ENCODE assay signal across 18 cellular contexts in genomic region chr1:72918939-72919338, GRCh38.
A peak's percentile ranks its signal among the peaks of the same experiment; 100 is the strongest.
DNase-seq lines count a peak whose midpoint lies in the region; ATAC-seq, FAIRE-seq and TF ChIP-seq lines count a peak whose summit lies in the region.
"Had no signal": no experiment of that assay in that cellular context is flagged by ENCODE, and none has a peak within 500 bp of the region (broad histone marks: within the 10 kb centered on the region; RNA-seq: fewer than 3 reads in every experiment).

No MANE protein-coding gene starts in this region.

- TF ChIP-seq CTCF in A549 (IDR thresholded peaks at IDR 0.05): no peak
- no peak for TF ChIP-seq CTCF in IMR-90 (conservative IDR thresholded peaks at IDR 0.05; ENCODE audit: low read depth, low read length)
- no peak for TF ChIP-seq CTCF in K562 (IDR thresholded peaks at IDR 0.05 in 2 of 3, conservative IDR thresholded peaks at IDR 0.05 in 1 of 3; ENCODE audit: insufficient read depth in 2 of 3, low read depth in 1 of 3, low read length in 3 of 3)

- CTCF ChIA-PET in A549 (lab: Yijun Ruan, JAX): no interaction called here
- CTCF ChIA-PET in IMR-90 (lab: Yijun Ruan, JAX): interaction anchor here (0.6 kb wide), 1 partner anchor 1212 kb away, joined by 3 read pairs; no protein-coding TSS in a partner anchor
- CTCF ChIA-PET in K562 (lab: Yijun Ruan, JAX; ENCODE audit: low intra/inter-chr PET ratio): no interaction called here

- H3K79me2 ChIP-seq in K562 (ENCODE audit: control insufficient read depth, insufficient read depth, low read length): no peaks in the 10 kb centered on the region

- no peak overlapping the region for H3K9ac ChIP-seq in IMR-90 (ENCODE audit: low read depth, low read length)
- H3K9ac ChIP-seq in K562 (ENCODE audit: insufficient read depth in 1 of 2, low read depth in 2 of 2, low read length in 2 of 2): no peak overlapping the region
- H3K9ac ChIP-seq: BLaER1 treated with 17β-estradiol and CSF1 and Interleukin-3, amounts not matched to agents 10 nM and 100 nM had no signal

- no peak overlapping the region for H2AK5ac ChIP-seq in IMR-90 (ENCODE audit: low read depth, low read length)

- H3K79me1 ChIP-seq in IMR-90 (ENCODE audit: low read depth in 1 of 2, low read length in 2 of 2): no peaks in the 10 kb centered on the region

- no TSS peak for BruUV-seq in IMR-90 (replicated peaks; lab: Mats Ljungman, UMichigan)
- no TSS peak for BruUV-seq in K562 (replicated peaks; lab: Mats Ljungman, UMichigan)

- H4K5ac ChIP-seq in IMR-90 (ENCODE audit: low read depth, low read length): no peak overlapping the region

- POLR2A ChIA-PET in A549 (lab: Yijun Ruan, JAX) (no interaction called here), IMR-90 (lab: Charles Lee; ENCODE audit: unreplicated experiment) (no interaction called here), K562 (lab: Yijun Ruan, JAX) (no interaction called here)

- no peak overlapping the region for H2BK20ac ChIP-seq in IMR-90 (ENCODE audit: low read depth, low read length)

- no peak overlapping the region for H3K23ac ChIP-seq in IMR-90 (ENCODE audit: low read depth, low read length)

- whole genome bisulfite sequencing in A549 (ENCODE audit: missing lambda C conversion rate): under 1% methylated on average over 4 of the region's 4 CpGs
- no CpG with 5 or more reads among the region's 4 CpGs for WGBS in IMR-90 (ENCODE audit: extremely low coverage in 2 of 2, insufficient read length in 1 of 2), 2 experiments
- WGBS in K562 (ENCODE audit: insufficient coverage, low coverage, missing lambda C conversion rate): 0% methylated on average over 3 of the region's 4 CpGs

- H3K56ac ChIP-seq in IMR-90 (ENCODE audit: extremely low read depth, insufficient read depth, low read length): no peak overlapping the region

- DNase-seq in A549 (ENCODE audit: low read depth in 1 of 2, low spot score in 1 of 2) (no peak), IMR-90 (no peak), K562 (ENCODE audit: extremely low read depth in 1 of 4, low spot score in 3 of 4) (no peak), ACHN (no peak), A172 (ENCODE audit: low spot score) (no peak)
- DNase-seq: 8988T; AML-193; Caco-2; Calu3; CD4-positive, alpha-beta T cell; CD8-positive, alpha-beta T cell; DMS79 treated with DMSO at 0.1 percent for 48 hours; GF-D8 had no signal

- in situ Hi-C loops in IMR-90 (cut with MboI; ENCODE audit: low sequenced_read_pairs): no loop called here
- in situ Hi-C loops in K562 (cut with MboI): no loop called here
- in situ Hi-C loops in ACHN (cut with HindIII; ENCODE audit: low pct_ligation_motif_present, low pct_unique_long_range_greater_than_20kb, low sequenced_read_pairs): no loop called here

- no peak overlapping the region for H4K91ac ChIP-seq in IMR-90 (ENCODE audit: insufficient read depth, low read depth, low read length)

- dilution Hi-C loops in IMR-90 (cut with HindIII; ENCODE audit: low sequenced_read_pairs, unreplicated experiment): no loop called here

- H3K27ac ChIP-seq in A549 (no peak overlapping the region), IMR-90 (ENCODE audit: insufficient read depth, low read length) (no peak overlapping the region), K562 (ENCODE audit: extremely low read depth, low read depth, low read length) (no peak overlapping the region)
- H3K27ac ChIP-seq: BLaER1 treated with 17β-estradiol and CSF1 and Interleukin-3, amounts not matched to agents 10 nM and 100 nM; C4-2B had no signal

- H2AK9ac ChIP-seq in IMR-90 (replicated peaks; ENCODE audit: low read depth, low read length, poor library complexity): no peak overlapping the region

- intact Hi-C loops in IMR-90 (cut with micrococcal nuclease): no loop called here
- intact Hi-C loops in K562 (cut with micrococcal nuclease): no loop called here

- H3K4me3 ChIP-seq in A549 (no peak overlapping the region), IMR-90 (ENCODE audit: insufficient read depth, low read depth, low read length) (no peak overlapping the region), K562 (no peak overlapping the region)
- H3K4me3 ChIP-seq: BLaER1 treated with 17β-estradiol and CSF1 and Interleukin-3, amounts not matched to agents 10 nM and 100 nM had no signal

- no peak overlapping the region for H2BK15ac ChIP-seq in IMR-90 (ENCODE audit: low read depth, low read length)

- TF ChIP-seq EP300 in A549 (IDR thresholded peaks at IDR 0.05) (no peak), K562 (IDR thresholded peaks at IDR 0.05; ENCODE audit: low read length) (no peak)

- H4K20me1 ChIP-seq in IMR-90 (ENCODE audit: insufficient read depth, low read length) (no peaks in the 10 kb centered on the region), K562 (replicated peaks; ENCODE audit: control insufficient read depth, insufficient read depth, low read length) (no peaks in the 10 kb centered on the region)
- H4K20me1 ChIP-seq: BLaER1 treated with 17β-estradiol and CSF1 and Interleukin-3, amounts not matched to agents 10 nM and 100 nM had no signal

- H3K9me1 ChIP-seq in IMR-90 (ENCODE audit: insufficient read depth, low read length) (no peaks in the 10 kb centered on the region), K562 (ENCODE audit: control insufficient read depth, insufficient read depth, low read length) (no peaks in the 10 kb centered on the region)

- H3K4me2 ChIP-seq in A549 (no peak overlapping the region), IMR-90 (ENCODE audit: low read depth, low read length) (no peak overlapping the region), K562 (ENCODE audit: insufficient read depth, low read length) (no peak overlapping the region)
- H3K4me2 ChIP-seq: BLaER1 treated with 17β-estradiol and CSF1 and Interleukin-3, amounts not matched to agents 10 nM and 100 nM had no signal

- H3K18ac ChIP-seq in IMR-90 (ENCODE audit: low read depth, low read length): no peak overlapping the region

- H3K4ac ChIP-seq in IMR-90 (ENCODE audit: low read depth, low read length): no peak overlapping the region

- H3K36me3 ChIP-seq in IMR-90 (ENCODE audit: control insufficient read depth, insufficient read depth, low read length) (no peaks in the 10 kb centered on the region), K562 (ENCODE audit: control insufficient read depth, insufficient read depth, low read length) (no peaks in the 10 kb centered on the region)
- H3K36me3 ChIP-seq: BLaER1 treated with 17β-estradiol and CSF1 and Interleukin-3, amounts not matched to agents 10 nM and 100 nM had no signal

- no peak overlapping the region for H2BK120ac ChIP-seq in IMR-90 (ENCODE audit: low read depth, low read length)

- H3K4me1 ChIP-seq in A549 (no peaks in the 10 kb centered on the region), IMR-90 (ENCODE audit: control insufficient read depth, insufficient read depth, low read length) (no peaks in the 10 kb centered on the region), K562 (replicated peaks in 1 of 2; ENCODE audit: control insufficient read depth in 2 of 2, insufficient read depth in 2 of 2, low read length in 2 of 2) (no peaks in the 10 kb centered on the region)
- H3K4me1 ChIP-seq: BLaER1 treated with 17β-estradiol and CSF1 and Interleukin-3, amounts not matched to agents 10 nM and 100 nM; Caco-2 had no signal

- ATAC-seq in A549 (no peak), IMR-90 (ENCODE audit: low read depth) (no peak), K562 (no peak)
- ATAC-seq: CD8-positive, alpha-beta T cell had no signal

- H3K27me3 ChIP-seq in IMR-90 (ENCODE audit: control insufficient read depth, insufficient read depth, low read length) (no peaks in the 10 kb centered on the region), K562 (ENCODE audit: control insufficient read depth in 2 of 2, insufficient read depth in 2 of 2, low read length in 2 of 2) (no peaks in the 10 kb centered on the region)
- H3K27me3 ChIP-seq: BLaER1 treated with 17β-estradiol and CSF1 and Interleukin-3, amounts not matched to agents 10 nM and 100 nM had no signal

- TF ChIP-seq POLR2A in A549 (IDR thresholded peaks at IDR 0.05; ENCODE audit: low read length) (no peak), IMR-90 (IDR thresholded peaks at IDR 0.05; ENCODE audit: low read depth, low read length) (no peak), K562 (conservative IDR thresholded peaks at IDR 0.05) (no peak)

- TF ChIP-seq RAD21 in A549 (conservative IDR thresholded peaks at IDR 0.05 in 1 of 2, IDR thresholded peaks at IDR 0.05 in 1 of 2) (no peak), IMR-90 (IDR thresholded peaks at IDR 0.05; ENCODE audit: low read length) (no peak), K562 (CRISPR knock-in tag; conservative IDR thresholded peaks at IDR 0.05 in 1 of 2, IDR thresholded peaks at IDR 0.05 in 1 of 2) (no peak)

- H2AFZ ChIP-seq in IMR-90 (replicated peaks; ENCODE audit: low read length, poor library complexity) (no peak overlapping the region), K562 (ENCODE audit: low read depth, low read length) (no peak overlapping the region)

- H3K14ac ChIP-seq in IMR-90 (replicated peaks; ENCODE audit: low read depth, low read length): no peak overlapping the region

- H2BK5ac ChIP-seq in IMR-90 (ENCODE audit: low read depth, low read length, poor library complexity, severe bottlenecking): no peak overlapping the region

- no peak for FAIRE-seq in A549 (lab: Jason Lieb, UNC)
- FAIRE-seq in K562 (lab: Jason Lieb, UNC): no peak
- FAIRE-seq: D721Med, GM12891, GM19239 had no signal

- H3K9me3 ChIP-seq in A549 (no peaks in the 10 kb centered on the region), IMR-90 (ENCODE audit: control insufficient read depth, insufficient read depth, low read length) (no peaks in the 10 kb centered on the region; the same call in 1 of the 2 replicates), K562 (replicated peaks; ENCODE audit: control insufficient read depth, insufficient read depth, low read depth, low read length) (no peaks in the 10 kb centered on the region)
- H3K9me3 ChIP-seq: BLaER1 treated with 17β-estradiol and CSF1 and Interleukin-3, amounts not matched to agents 10 nM and 100 nM; Caco-2 had no signal

- no peak overlapping the region for H4K8ac ChIP-seq in IMR-90 (ENCODE audit: low read depth in 2 of 2, low read length in 2 of 2)

TF ChIP-seq in A549, 52 proteins besides CTCF, POLR2A, EP300 and RAD21:
- TF ChIP-seq CHD4 (IDR thresholded peaks at IDR 0.05; ENCODE audit: borderline replicate concordance): no peak
- TF ChIP-seq JUN (IDR thresholded peaks at IDR 0.05): no peak
- TF ChIP-seq MAFK (IDR thresholded peaks at IDR 0.05; ENCODE audit: partially characterized antibody): peak; percentile 62

TF ChIP-seq in IMR-90, 13 proteins besides CTCF, POLR2A, EP300 and RAD21 (continues in another document):
- TF ChIP-seq NFE2L2 (IDR thresholded peaks at IDR 0.05; ENCODE audit: low read depth, low read length) (no peak), CEBPB (IDR thresholded peaks at IDR 0.05; ENCODE audit: low read depth, low read length) (peak; percentile 64), MAFK (IDR thresholded peaks at IDR 0.05; ENCODE audit: low read depth, low read length) (peak; percentile 79), BHLHE40 (IDR thresholded peaks at IDR 0.05; ENCODE audit: low read depth, low read length) (no peak), RFX5 (IDR thresholded peaks at IDR 0.05; ENCODE audit: low read depth, low read length) (no peak)

TF ChIP-seq in K562, 482 proteins besides CTCF, POLR2A, EP300 and RAD21 (continues in another document):
- peak; percentile 12; the same call in 1 of the 2 replicates for TF ChIP-seq C11orf30 (IDR thresholded peaks at IDR 0.05; ENCODE audit: low read depth)
- no peak for TF ChIP-seq FOXK2 (conservative IDR thresholded peaks at IDR 0.05 in 1 of 2, IDR thresholded peaks at IDR 0.05 in 1 of 2; ENCODE audit: low read depth in 2 of 2)
- peak; percentile 46; the same call in 1 of the 2 replicates for TF ChIP-seq ZNF316 (IDR thresholded peaks at IDR 0.05)
- TF ChIP-seq GABPB1 (CRISPR knock-in tag; IDR thresholded peaks at IDR 0.05): no peak

Comparison
In these comparisons a context has a peak if more than half of its experiments do, and no peak if none do; other contexts are left out.
1. Of the 35 proteins assayed by ChIP-seq in both K562 and A549: peak only in K562: none; only in A549: MAFK; in both: none; in neither: 34.